ENCODE assay signal across 14 cellular contexts in genomic region chr1:200671235-200671786, GRCh38. TPM values are rescaled to one million over a fixed set of nuclear protein-coding genes. Genes with fewer than 3 reads are reported as not detected.
DNase-seq lines count a peak whose midpoint lies in the region; ATAC-seq, FAIRE-seq and TF ChIP-seq lines count a peak whose summit lies in the region.
"Had no signal": no experiment of that assay in that cellular context is flagged by ENCODE, and none has a peak within 500 bp of the region (broad histone marks: within the 10 kb centered on the region; RNA-seq: fewer than 3 reads in every experiment).

No MANE protein-coding gene starts in this region.

- H3K27ac Mint-ChIP-seq in astrocyte (ENCODE audit: unreplicated experiment) (no peak overlapping the region), osteocyte (ENCODE audit: unreplicated experiment) (peak overlapping the region; percentile 99)

- peaks cover 27% of the 10 kb centered on the region for H3K79me2 ChIP-seq in Loucy (ENCODE audit: insufficient read depth, low read length)
- no peaks in the 10 kb centered on the region for H3K79me2 ChIP-seq in astrocyte (ENCODE audit: insufficient read depth, low read length)

- H2AFZ ChIP-seq in Loucy (ENCODE audit: low read length) (no peak overlapping the region), astrocyte (ENCODE audit: low read depth, low read length) (no peak overlapping the region)

- no peak overlapping the region for H3K27ac ChIP-seq in astrocyte (ENCODE audit: low read depth, low read length)

- no peak for FAIRE-seq in astrocyte (lab: Jason Lieb, UNC)

- no peaks in the 10 kb centered on the region for H3K36me3 Mint-ChIP-seq in astrocyte (ENCODE audit: low read depth, unreplicated experiment)
- no peaks in the 10 kb centered on the region for H3K36me3 Mint-ChIP-seq in osteocyte (ENCODE audit: unreplicated experiment)

- H3K9me3 ChIP-seq in Loucy (ENCODE audit: insufficient read depth, low read depth, low read length) = no peaks in the 10 kb centered on the region
- no peaks in the 10 kb centered on the region for H3K9me3 ChIP-seq in astrocyte (ENCODE audit: insufficient read depth, low read depth, low read length)

- H3K36me3 ChIP-seq in Loucy (ENCODE audit: insufficient read depth, low read length) (no peaks in the 10 kb centered on the region), astrocyte (ENCODE audit: insufficient read depth, low read length) (no peaks in the 10 kb centered on the region)

- peak overlapping the region; percentile 85 for H3K4me2 ChIP-seq in Loucy (ENCODE audit: low read depth, low read length, poor library complexity, severe bottlenecking)
- peak overlapping the region; percentile 90 for H3K4me2 ChIP-seq in astrocyte (ENCODE audit: low read length)

- no peaks in the 10 kb centered on the region for H3K9me3 Mint-ChIP-seq in astrocyte (ENCODE audit: unreplicated experiment)
- no peaks in the 10 kb centered on the region for H3K9me3 Mint-ChIP-seq in osteocyte (ENCODE audit: unreplicated experiment)

- H3K27me3 ChIP-seq in Loucy (ENCODE audit: insufficient read depth, low read length, poor library complexity, severe bottlenecking) (no peaks in the 10 kb centered on the region), astrocyte (ENCODE audit: insufficient read depth, low read length) (no peaks in the 10 kb centered on the region)

- H3K9me2 ChIP-seq in Loucy (replicated peaks; ENCODE audit: low read depth, low read length) = no peaks in the 10 kb centered on the region

- no peaks in the 10 kb centered on the region for H3K27me3 Mint-ChIP-seq in astrocyte (ENCODE audit: low read depth, unreplicated experiment)
- no peaks in the 10 kb centered on the region for H3K27me3 Mint-ChIP-seq in osteocyte (ENCODE audit: unreplicated experiment)

- ATAC-seq in GM19035 (IDR thresholded peaks at IDR 0.05; ENCODE audit: unreplicated experiment) = no peak
- no peak for ATAC-seq in GM21825 (IDR thresholded peaks at IDR 0.05; ENCODE audit: unreplicated experiment)

- H3K4me3 Mint-ChIP-seq in astrocyte (ENCODE audit: unreplicated experiment) (peak overlapping the region; percentile 89), osteocyte (ENCODE audit: unreplicated experiment) (no peak overlapping the region)

- H3K4me1 ChIP-seq in Loucy (ENCODE audit: insufficient read depth, low read length, poor library complexity, severe bottlenecking) (peaks cover 34% of the 10 kb centered on the region), astrocyte (ENCODE audit: insufficient read depth, low read length) (peaks cover 10% of the 10 kb centered on the region)

- H3K4me1 Mint-ChIP-seq in astrocyte (ENCODE audit: low read depth, unreplicated experiment) (peaks cover 12% of the 10 kb centered on the region), osteocyte (ENCODE audit: unreplicated experiment) (peaks cover 40% of the 10 kb centered on the region)

- no peak for TF ChIP-seq CTCF in Loucy (conservative IDR thresholded peaks at IDR 0.05; ENCODE audit: low read length)
- TF ChIP-seq CTCF in astrocyte (IDR thresholded peaks at IDR 0.05; ENCODE audit: insufficient read depth, low read depth, low read length) = no peak
- no peak for TF ChIP-seq CTCF in osteocyte (IDR thresholded peaks at IDR 0.05)

- no peaks in the 10 kb centered on the region for H3F3A ChIP-seq in Loucy (ENCODE audit: low read depth)

- DNase-seq in NCI-H2171 treated with DMSO at 0.1 percent for 48 hours (lab: John Stamatoyannopoulos, UW) (peak; percentile 3), NCI-H2171 (lab: John Stamatoyannopoulos, UW) (no peak), astrocyte (ENCODE audit: low read depth) (no peak), osteocyte (ENCODE audit: extremely low spot score, unreplicated experiment) (no peak), SKM-1 treated with dmso at 0.1 percent for 144 hours (lab: John Stamatoyannopoulos, UW; ENCODE audit: unreplicated experiment) (no peak)
- DNase-seq: 8988T; GF-D8; head of caudate nucleus; NCI-H1436 treated with DMSO at 0.1 percent for 48 hours; SIG-M5; stimulated activated CD4-positive, alpha-beta T cell treated with anti-CD3 and anti-CD28 coated beads, Interleukin-1b, Interleukin-23, amount 100 ng/mL, for 48 hours had no signal

- H3K4me3 ChIP-seq in Loucy (ENCODE audit: low read length, poor library complexity, severe bottlenecking) (peak overlapping the region; percentile 79), astrocyte (ENCODE audit: insufficient read depth, low read depth, low read length) (no peak overlapping the region)

- H3K9ac ChIP-seq in Loucy (ENCODE audit: low read depth, low read length, poor library complexity, severe bottlenecking) (peak overlapping the region; percentile 82), astrocyte (ENCODE audit: low read length) (no peak overlapping the region)

- no peaks in the 10 kb centered on the region for H4K20me1 ChIP-seq in Loucy (ENCODE audit: insufficient read depth, low read length, poor library complexity, severe bottlenecking)
- no peaks in the 10 kb centered on the region for H4K20me1 ChIP-seq in astrocyte (ENCODE audit: insufficient read depth, low read length)

RNA-seq across cellular contexts. Expression of gene DDX59, which starts 1.6 kb away (rescaled TPM):
- total RNA-seq in astrocyte (12.6 and 13.2 TPM in 2 replicates), osteocyte (22.4 and 23.9 TPM in 2 replicates)

RNA-seq across cellular contexts. Expression of gene KIF14, which starts 50.8 kb away (rescaled TPM):
- total RNA-seq in astrocyte (1.2 and 2.1 TPM in 2 replicates), osteocyte (2.6 and 2.8 TPM in 2 replicates)
